In genomic region chr14:74863274-74863673, GRCh38 we compare ENCODE assay signal across 27 cellular contexts.
DNase-seq lines count a peak whose midpoint lies in the region; ATAC-seq, FAIRE-seq and TF ChIP-seq lines count a peak whose summit lies in the region.
"Had no signal": no experiment of that assay in that cellular context is flagged by ENCODE, and none has a peak within 500 bp of the region (broad histone marks: within the 10 kb centered on the region; RNA-seq: fewer than 3 reads in every experiment).

No MANE protein-coding gene starts in this region.

- no peak for FAIRE-seq in D721Med (lab: Jason Lieb, UNC)

- no peak overlapping the region for H3K27ac ChIP-seq in HL-60 (replicated peaks)
- H3K27ac ChIP-seq: ovary, SJCRH30, tibial artery had no signal

- no peak for TF ChIP-seq POLR2A in NB4 (IDR thresholded peaks at IDR 0.05; ENCODE audit: extremely low read depth, insufficient read length)

- no peaks in the 10 kb centered on the region for H3K27me3 Mint-ChIP-seq in stimulated activated naive B cell treated with anti-CD40 and anti-IgM and Interleukin-4, amounts not matched to agents 10 μg/mL and 1 μg/mL and 100 μg/mL, for 72 hours

- no peak overlapping the region for H3K4me3 ChIP-seq in HL-60 (replicated peaks; ENCODE audit: insufficient read depth, low read length)
- no peak overlapping the region for H3K4me3 ChIP-seq in NB4 (ENCODE audit: low read depth, low read length)
- H3K4me3 ChIP-seq: ovary, SJCRH30, tibial artery had no signal

- H3K4me3 Mint-ChIP-seq in stimulated activated naive B cell treated with anti-CD40 and anti-IgM and Interleukin-4, amounts not matched to agents 10 μg/mL and 1 μg/mL and 100 μg/mL, for 72 hours: no peak overlapping the region
- H3K4me3 Mint-ChIP-seq: activated CD8-positive, alpha-beta T cell treated with anti-CD3 and anti-CD28 coated beads, Interleukin-2, amount 10 ng/mL, durations not matched to agents 7 days and 5 days; T-helper 1 cell treated with Interleukin-12 subunit alpha and Interleukin-12 subunit beta and Interleukin-4 antibody, amounts not matched to agents 30 μg/mL and 1 μg/mL, for 36 hours; WTC11 had no signal

- peak; percentile 35 to 49 for ATAC-seq in stimulated activated naive B cell treated with anti-CD40 and anti-IgM and Interleukin-4, amounts not matched to agents 10 μg/mL and 1 μg/mL and 100 μg/mL, for 72 hours (replicated peaks)
- ATAC-seq: activated CD8-positive, alpha-beta T cell treated with anti-CD3 and anti-CD28 coated beads, Interleukin-2, amount 10 ng/mL, durations not matched to agents 7 days and 5 days; WTC11 had no signal

- DNase-seq in HL-60 (ENCODE audit: low read depth in 1 of 2, low spot score in 1 of 2): peak; percentile 55 to 62
- DNase-seq in NB4 (ENCODE audit: low read depth): peak; percentile 55
- DNase-seq in hippocampal formation (lab: John Stamatoyannopoulos, UW): peak; percentile 19 to 32
- DNase-seq in stimulated activated naive B cell treated with anti-CD40 and anti-IgM and Interleukin-4, amounts not matched to agents 10 μg/mL and 1 μg/mL and 100 μg/mL, for 72 hours: no peak
- no peak for DNase-seq in D721Med (ENCODE audit: insufficient read length, low spot score)
- DNase-seq in RPMI8226: no peak
- DNase-seq in activated gamma-delta T cell (lab: John Stamatoyannopoulos, UW): no peak
- DNase-seq: activated CD8-positive, alpha-beta T cell treated with anti-CD3 and anti-CD28 coated beads, Interleukin-2, amount 10 ng/mL, durations not matched to agents 7 days and 5 days; activated naive CD4-positive, alpha-beta T cell treated with Interleukin-2 at 50 U/mL for 16 hours; activated T-cell treated with anti-CD3 and anti-CD28 coated beads, Interleukin-2, amount 50 U/mL, for 1 hour; central memory CD4-positive, alpha-beta T cell; COR-L47; DND-41; erythroblast; foreskin melanocyte; HCEC 1CT; islet precursor cell; mammary epithelial cell; NCI-H1417; NCI-H2171; NCI-H526; ovary; SJCRH30; stimulated activated naive CD4-positive, alpha-beta T cell treated with Interleukin-2 at 50 U/mL for 16 hours; tibial artery had no signal

- H3K4me1 Mint-ChIP-seq in stimulated activated naive B cell treated with anti-CD40 and anti-IgM and Interleukin-4, amounts not matched to agents 10 μg/mL and 1 μg/mL and 100 μg/mL, for 72 hours: peaks cover 9 to 10% of the 10 kb centered on the region in 2 donors

- no peaks in the 10 kb centered on the region for H3K9me3 Mint-ChIP-seq in stimulated activated naive B cell treated with anti-CD40 and anti-IgM and Interleukin-4, amounts not matched to agents 10 μg/mL and 1 μg/mL and 100 μg/mL, for 72 hours
- H3K9me3 Mint-ChIP-seq: T-helper 1 cell treated with Interleukin-12 subunit alpha and Interleukin-12 subunit beta and Interleukin-4 antibody, amounts not matched to agents 30 μg/mL and 1 μg/mL, for 36 hours; WTC11 had no signal

- no peaks in the 10 kb centered on the region for H3K27me3 ChIP-seq in HL-60 (ENCODE audit: insufficient read depth, poor library complexity, severe bottlenecking)
- H3K27me3 ChIP-seq: ovary, SJCRH30 had no signal

- TF ChIP-seq CTCF in HL-60 (IDR thresholded peaks at IDR 0.05; ENCODE audit: insufficient read depth, low read length) (no peak), NB4 (IDR thresholded peaks at IDR 0.05; ENCODE audit: low read depth, low read length) (no peak), D721Med (IDR thresholded peaks at IDR 0.05; ENCODE audit: insufficient read depth, missing control alignments) (no peak)

- peaks cover 1 to 3% of the 10 kb centered on the region in 2 donors for H3K36me3 Mint-ChIP-seq in stimulated activated naive B cell treated with anti-CD40 and anti-IgM and Interleukin-4, amounts not matched to agents 10 μg/mL and 1 μg/mL and 100 μg/mL, for 72 hours
- H3K36me3 Mint-ChIP-seq: WTC11 had no signal

- peak overlapping the region; percentile 70 for H3K27ac Mint-ChIP-seq in stimulated activated naive B cell treated with anti-CD40 and anti-IgM and Interleukin-4, amounts not matched to agents 10 μg/mL and 1 μg/mL and 100 μg/mL, for 72 hours
- H3K27ac Mint-ChIP-seq: activated CD8-positive, alpha-beta T cell treated with anti-CD3 and anti-CD28 coated beads, Interleukin-2, amount 10 ng/mL, durations not matched to agents 7 days and 5 days; T-helper 1 cell treated with Interleukin-12 subunit alpha and Interleukin-12 subunit beta and Interleukin-4 antibody, amounts not matched to agents 30 μg/mL and 1 μg/mL, for 36 hours; WTC11 had no signal

Comparison
In these comparisons a context has a peak if more than half of its experiments do, and no peak if none do; other contexts are left out.
1. DNase-seq: peak in HL-60 (2 of 2), NB4 (single experiment) and hippocampal formation (2 of 2); none in stimulated activated naive B cell treated with anti-CD40 and anti-IgM and Interleukin-4, amounts not matched to agents 10 μg/mL and 1 μg/mL and 100 μg/mL, for 72 hours (single experiment), D721Med (single experiment), RPMI8226 (single experiment) and activated gamma-delta T cell (single experiment).